Comparison of ENCODE assay signal across 1 cellular context in the genomic region with DNA sequence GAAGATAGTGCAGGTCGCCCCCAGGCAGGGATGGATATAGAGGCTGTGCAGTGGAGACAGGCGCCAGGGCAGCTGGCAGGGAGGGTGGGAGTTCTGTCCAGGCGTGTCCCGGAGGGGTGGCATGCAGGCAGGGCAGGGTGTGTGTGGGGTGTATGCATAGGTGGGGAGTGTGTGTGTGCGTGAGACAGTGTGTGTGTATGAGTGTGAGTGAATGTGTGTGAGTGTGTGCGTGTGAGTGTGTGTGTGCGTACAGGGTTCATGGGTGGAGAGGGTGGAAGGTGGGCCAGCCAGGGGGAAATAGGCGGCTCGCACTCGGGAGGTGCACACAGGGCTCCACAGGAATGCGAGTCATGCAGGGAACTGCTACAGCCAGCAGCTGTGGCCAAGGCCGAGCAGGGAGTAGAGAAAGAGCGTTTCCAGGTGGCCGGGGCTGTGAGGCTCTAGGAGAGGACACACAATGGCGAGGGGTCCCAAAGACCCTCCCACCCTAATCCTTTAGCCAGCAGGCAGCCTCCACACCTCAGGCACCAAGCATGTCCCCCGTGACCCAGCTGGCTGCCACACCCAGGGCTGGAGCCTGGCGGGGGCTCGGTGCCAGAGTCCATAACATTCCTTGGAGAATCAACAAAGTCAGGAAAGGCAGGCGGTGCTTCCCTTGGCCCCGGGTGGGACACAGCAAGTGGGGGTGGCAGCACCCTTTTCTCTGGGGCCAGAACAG.
A peak's percentile ranks its signal among the peaks of the same experiment; 100 is the strongest.
TF ChIP-seq lines count a peak whose summit lies in the region.

No MANE protein-coding gene starts in this region.

TF ChIP-seq in HepG2, 621 proteins besides CTCF, POLR2A, EP300 and RAD21 (continued from another document and continues in another):
- TF ChIP-seq, protein P1, sequence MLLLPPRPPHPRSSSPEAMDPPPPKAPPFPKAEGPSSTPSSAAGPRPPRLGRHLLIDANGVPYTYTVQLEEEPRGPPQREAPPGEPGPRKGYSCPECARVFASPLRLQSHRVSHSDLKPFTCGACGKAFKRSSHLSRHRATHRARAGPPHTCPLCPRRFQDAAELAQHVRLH (CRISPR knock-in tag; IDR thresholded peaks at IDR 0.05; ENCODE audit: borderline replicate concordance, low read depth) = no peak
- no peak for TF ChIP-seq ZSCAN12 (CRISPR knock-in tag; IDR thresholded peaks at IDR 0.05)
- TF ChIP-seq, protein P2, sequence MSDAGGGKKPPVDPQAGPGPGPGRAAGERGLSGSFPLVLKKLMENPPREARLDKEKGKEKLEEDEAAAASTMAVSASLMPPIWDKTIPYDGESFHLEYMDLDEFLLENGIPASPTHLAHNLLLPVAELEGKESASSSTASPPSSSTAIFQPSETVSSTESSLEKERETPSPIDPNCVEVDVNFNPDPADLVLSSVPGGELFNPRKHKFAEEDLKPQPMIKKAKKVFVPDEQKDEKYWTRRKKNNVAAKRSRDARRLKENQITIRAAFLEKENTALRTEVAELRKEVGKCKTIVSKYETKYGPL (CRISPR knock-in tag; IDR thresholded peaks at IDR 0.05) = no peak
- TF ChIP-seq SIN3A (IDR thresholded peaks at IDR 0.05; ENCODE audit: borderline replicate concordance, low read depth, low read length) = peak; percentile 26; the same call in 1 of the 2 replicates
- TF ChIP-seq, protein P3, sequence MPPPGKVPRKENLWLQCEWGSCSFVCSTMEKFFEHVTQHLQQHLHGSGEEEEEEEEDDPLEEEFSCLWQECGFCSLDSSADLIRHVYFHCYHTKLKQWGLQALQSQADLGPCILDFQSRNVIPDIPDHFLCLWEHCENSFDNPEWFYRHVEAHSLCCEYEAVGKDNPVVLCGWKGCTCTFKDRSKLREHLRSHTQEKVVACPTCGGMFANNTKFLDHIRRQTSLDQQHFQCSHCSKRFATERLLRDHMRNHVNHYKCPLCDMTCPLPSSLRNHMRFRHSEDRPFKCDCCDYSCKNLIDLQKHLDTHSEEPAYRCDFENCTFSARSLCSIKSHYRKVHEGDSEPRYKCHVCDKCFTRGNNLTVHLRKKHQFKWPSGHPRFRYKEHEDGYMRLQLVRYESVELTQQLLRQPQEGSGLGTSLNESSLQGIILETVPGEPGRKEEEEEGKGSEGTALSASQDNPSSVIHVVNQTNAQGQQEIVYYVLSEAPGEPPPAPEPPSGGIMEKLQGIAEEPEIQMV (CRISPR knock-in tag; IDR thresholded peaks at IDR 0.05; ENCODE audit: low read depth) = 0 out of 2 replicates have a peak, but pooled peaks have one; percentile 21
- TF ChIP-seq DNMT1 (CRISPR knock-in tag; IDR thresholded peaks at IDR 0.05) = no peak
- TF ChIP-seq ZNF615 (CRISPR knock-in tag; IDR thresholded peaks at IDR 0.05; ENCODE audit: borderline replicate concordance) = no peak
- TF ChIP-seq ZKSCAN5 (CRISPR knock-in tag; IDR thresholded peaks at IDR 0.05) = no peak
- TF ChIP-seq, protein P4, sequence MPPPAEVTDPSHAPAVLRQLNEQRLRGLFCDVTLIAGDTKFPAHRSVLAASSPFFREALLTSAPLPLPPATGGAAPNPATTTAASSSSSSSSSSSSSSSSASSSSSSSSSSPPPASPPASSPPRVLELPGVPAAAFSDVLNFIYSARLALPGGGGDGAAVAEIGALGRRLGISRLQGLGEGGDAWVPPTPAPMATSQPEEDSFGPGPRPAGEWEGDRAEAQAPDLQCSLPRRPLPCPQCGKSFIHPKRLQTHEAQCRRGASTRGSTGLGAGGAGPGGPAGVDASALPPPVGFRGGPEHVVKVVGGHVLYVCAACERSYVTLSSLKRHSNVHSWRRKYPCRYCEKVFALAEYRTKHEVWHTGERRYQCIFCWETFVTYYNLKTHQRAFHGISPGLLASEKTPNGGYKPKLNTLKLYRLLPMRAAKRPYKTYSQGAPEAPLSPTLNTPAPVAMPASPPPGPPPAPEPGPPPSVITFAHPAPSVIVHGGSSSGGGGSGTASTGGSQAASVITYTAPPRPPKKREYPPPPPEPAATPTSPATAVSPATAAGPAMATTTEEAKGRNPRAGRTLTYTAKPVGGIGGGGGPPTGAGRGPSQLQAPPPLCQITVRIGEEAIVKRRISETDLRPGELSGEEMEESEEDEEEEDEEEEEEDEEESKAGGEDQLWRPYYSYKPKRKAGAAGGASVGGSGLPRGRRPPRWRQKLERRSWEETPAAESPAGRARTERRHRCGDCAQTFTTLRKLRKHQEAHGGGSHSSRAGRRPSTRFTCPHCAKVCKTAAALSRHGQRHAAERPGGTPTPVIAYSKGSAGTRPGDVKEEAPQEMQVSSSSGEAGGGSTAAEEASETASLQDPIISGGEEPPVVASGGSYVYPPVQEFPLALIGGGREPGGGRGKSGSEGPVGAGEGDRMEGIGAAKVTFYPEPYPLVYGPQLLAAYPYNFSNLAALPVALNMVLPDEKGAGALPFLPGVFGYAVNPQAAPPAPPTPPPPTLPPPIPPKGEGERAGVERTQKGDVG (CRISPR knock-in tag; IDR thresholded peaks at IDR 0.05; ENCODE audit: borderline replicate concordance) = 0 out of 2 replicates have a peak, but pooled peaks have one; percentile 11
- TF ChIP-seq, protein P5, sequence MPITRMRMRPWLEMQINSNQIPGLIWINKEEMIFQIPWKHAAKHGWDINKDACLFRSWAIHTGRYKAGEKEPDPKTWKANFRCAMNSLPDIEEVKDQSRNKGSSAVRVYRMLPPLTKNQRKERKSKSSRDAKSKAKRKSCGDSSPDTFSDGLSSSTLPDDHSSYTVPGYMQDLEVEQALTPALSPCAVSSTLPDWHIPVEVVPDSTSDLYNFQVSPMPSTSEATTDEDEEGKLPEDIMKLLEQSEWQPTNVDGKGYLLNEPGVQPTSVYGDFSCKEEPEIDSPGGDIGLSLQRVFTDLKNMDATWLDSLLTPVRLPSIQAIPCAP (CRISPR knock-in tag; IDR thresholded peaks at IDR 0.05; ENCODE audit: low read depth) = no peak
- no peak for TF ChIP-seq RFXANK (CRISPR knock-in tag; IDR thresholded peaks at IDR 0.05)
- no peak for TF ChIP-seq ZNF562 (CRISPR knock-in tag; IDR thresholded peaks at IDR 0.05; ENCODE audit: borderline replicate concordance)
- TF ChIP-seq GFI1 (CRISPR knock-in tag; IDR thresholded peaks at IDR 0.05; ENCODE audit: borderline replicate concordance) = peak; percentile 47; the same call in 1 of the 2 replicates
- peak; percentile 27; the same call in 1 of the 2 replicates for TF ChIP-seq PITX1 (CRISPR knock-in tag; IDR thresholded peaks at IDR 0.05)
- TF ChIP-seq MYNN (CRISPR knock-in tag; IDR thresholded peaks at IDR 0.05; ENCODE audit: low read depth) = no peak
- TF ChIP-seq, protein P6, sequence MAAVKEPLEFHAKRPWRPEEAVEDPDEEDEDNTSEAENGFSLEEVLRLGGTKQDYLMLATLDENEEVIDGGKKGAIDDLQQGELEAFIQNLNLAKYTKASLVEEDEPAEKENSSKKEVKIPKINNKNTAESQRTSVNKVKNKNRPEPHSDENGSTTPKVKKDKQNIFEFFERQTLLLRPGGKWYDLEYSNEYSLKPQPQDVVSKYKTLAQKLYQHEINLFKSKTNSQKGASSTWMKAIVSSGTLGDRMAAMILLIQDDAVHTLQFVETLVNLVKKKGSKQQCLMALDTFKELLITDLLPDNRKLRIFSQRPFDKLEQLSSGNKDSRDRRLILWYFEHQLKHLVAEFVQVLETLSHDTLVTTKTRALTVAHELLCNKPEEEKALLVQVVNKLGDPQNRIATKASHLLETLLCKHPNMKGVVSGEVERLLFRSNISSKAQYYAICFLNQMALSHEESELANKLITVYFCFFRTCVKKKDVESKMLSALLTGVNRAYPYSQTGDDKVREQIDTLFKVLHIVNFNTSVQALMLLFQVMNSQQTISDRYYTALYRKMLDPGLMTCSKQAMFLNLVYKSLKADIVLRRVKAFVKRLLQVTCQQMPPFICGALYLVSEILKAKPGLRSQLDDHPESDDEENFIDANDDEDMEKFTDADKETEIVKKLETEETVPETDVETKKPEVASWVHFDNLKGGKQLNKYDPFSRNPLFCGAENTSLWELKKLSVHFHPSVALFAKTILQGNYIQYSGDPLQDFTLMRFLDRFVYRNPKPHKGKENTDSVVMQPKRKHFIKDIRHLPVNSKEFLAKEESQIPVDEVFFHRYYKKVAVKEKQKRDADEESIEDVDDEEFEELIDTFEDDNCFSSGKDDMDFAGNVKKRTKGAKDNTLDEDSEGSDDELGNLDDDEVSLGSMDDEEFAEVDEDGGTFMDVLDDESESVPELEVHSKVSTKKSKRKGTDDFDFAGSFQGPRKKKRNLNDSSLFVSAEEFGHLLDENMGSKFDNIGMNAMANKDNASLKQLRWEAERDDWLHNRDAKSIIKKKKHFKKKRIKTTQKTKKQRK (IDR thresholded peaks at IDR 0.05; ENCODE audit: low read length) = no peak
- no peak for TF ChIP-seq ZSCAN29 (CRISPR knock-in tag; conservative IDR thresholded peaks at IDR 0.05)
- no peak for TF ChIP-seq ZBTB8A (CRISPR knock-in tag; IDR thresholded peaks at IDR 0.05; ENCODE audit: borderline replicate concordance, low read depth)
- TF ChIP-seq, protein P7, sequence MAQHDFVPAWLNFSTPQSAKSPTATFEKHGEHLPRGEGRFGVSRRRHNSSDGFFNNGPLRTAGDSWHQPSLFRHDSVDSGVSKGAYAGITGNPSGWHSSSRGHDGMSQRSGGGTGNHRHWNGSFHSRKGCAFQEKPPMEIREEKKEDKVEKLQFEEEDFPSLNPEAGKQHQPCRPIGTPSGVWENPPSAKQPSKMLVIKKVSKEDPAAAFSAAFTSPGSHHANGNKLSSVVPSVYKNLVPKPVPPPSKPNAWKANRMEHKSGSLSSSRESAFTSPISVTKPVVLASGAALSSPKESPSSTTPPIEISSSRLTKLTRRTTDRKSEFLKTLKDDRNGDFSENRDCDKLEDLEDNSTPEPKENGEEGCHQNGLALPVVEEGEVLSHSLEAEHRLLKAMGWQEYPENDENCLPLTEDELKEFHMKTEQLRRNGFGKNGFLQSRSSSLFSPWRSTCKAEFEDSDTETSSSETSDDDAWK (CRISPR knock-in tag; IDR thresholded peaks at IDR 0.05) = no peak
- TF ChIP-seq, protein P8, sequence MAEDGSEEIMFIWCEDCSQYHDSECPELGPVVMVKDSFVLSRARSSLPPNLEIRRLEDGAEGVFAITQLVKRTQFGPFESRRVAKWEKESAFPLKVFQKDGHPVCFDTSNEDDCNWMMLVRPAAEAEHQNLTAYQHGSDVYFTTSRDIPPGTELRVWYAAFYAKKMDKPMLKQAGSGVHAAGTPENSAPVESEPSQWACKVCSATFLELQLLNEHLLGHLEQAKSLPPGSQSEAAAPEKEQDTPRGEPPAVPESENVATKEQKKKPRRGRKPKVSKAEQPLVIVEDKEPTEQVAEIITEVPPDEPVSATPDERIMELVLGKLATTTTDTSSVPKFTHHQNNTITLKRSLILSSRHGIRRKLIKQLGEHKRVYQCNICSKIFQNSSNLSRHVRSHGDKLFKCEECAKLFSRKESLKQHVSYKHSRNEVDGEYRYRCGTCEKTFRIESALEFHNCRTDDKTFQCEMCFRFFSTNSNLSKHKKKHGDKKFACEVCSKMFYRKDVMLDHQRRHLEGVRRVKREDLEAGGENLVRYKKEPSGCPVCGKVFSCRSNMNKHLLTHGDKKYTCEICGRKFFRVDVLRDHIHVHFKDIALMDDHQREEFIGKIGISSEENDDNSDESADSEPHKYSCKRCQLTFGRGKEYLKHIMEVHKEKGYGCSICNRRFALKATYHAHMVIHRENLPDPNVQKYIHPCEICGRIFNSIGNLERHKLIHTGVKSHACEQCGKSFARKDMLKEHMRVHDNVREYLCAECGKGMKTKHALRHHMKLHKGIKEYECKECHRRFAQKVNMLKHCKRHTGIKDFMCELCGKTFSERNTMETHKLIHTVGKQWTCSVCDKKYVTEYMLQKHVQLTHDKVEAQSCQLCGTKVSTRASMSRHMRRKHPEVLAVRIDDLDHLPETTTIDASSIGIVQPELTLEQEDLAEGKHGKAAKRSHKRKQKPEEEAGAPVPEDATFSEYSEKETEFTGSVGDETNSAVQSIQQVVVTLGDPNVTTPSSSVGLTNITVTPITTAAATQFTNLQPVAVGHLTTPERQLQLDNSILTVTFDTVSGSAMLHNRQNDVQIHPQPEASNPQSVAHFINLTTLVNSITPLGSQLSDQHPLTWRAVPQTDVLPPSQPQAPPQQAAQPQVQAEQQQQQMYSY (CRISPR knock-in tag; IDR thresholded peaks at IDR 0.05) = no peak
- TF ChIP-seq, protein P9, sequence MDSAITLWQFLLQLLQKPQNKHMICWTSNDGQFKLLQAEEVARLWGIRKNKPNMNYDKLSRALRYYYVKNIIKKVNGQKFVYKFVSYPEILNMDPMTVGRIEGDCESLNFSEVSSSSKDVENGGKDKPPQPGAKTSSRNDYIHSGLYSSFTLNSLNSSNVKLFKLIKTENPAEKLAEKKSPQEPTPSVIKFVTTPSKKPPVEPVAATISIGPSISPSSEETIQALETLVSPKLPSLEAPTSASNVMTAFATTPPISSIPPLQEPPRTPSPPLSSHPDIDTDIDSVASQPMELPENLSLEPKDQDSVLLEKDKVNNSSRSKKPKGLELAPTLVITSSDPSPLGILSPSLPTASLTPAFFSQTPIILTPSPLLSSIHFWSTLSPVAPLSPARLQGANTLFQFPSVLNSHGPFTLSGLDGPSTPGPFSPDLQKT (CRISPR knock-in tag; IDR thresholded peaks at IDR 0.05; ENCODE audit: borderline replicate concordance) = no peak
- TF ChIP-seq, protein P10, sequence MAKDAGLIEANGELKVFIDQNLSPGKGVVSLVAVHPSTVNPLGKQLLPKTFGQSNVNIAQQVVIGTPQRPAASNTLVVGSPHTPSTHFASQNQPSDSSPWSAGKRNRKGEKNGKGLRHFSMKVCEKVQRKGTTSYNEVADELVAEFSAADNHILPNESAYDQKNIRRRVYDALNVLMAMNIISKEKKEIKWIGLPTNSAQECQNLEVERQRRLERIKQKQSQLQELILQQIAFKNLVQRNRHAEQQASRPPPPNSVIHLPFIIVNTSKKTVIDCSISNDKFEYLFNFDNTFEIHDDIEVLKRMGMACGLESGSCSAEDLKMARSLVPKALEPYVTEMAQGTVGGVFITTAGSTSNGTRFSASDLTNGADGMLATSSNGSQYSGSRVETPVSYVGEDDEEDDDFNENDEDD (CRISPR knock-in tag; IDR thresholded peaks at IDR 0.05; ENCODE audit: borderline replicate concordance) = no peak; the same call in 1 of the 2 replicates
- 0 out of 2 replicates have a peak, but pooled peaks have one; percentile 31 for TF ChIP-seq ZNF709 (CRISPR knock-in tag; IDR thresholded peaks at IDR 0.05)
- TF ChIP-seq, protein P11, sequence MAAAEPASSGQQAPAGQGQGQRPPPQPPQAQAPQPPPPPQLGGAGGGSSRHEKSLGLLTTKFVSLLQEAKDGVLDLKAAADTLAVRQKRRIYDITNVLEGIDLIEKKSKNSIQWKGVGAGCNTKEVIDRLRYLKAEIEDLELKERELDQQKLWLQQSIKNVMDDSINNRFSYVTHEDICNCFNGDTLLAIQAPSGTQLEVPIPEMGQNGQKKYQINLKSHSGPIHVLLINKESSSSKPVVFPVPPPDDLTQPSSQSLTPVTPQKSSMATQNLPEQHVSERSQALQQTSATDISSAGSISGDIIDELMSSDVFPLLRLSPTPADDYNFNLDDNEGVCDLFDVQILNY (CRISPR knock-in tag; conservative IDR thresholded peaks at IDR 0.05) = no peak
- no peak; the same call in 1 of the 2 replicates for TF ChIP-seq ZNF724P (CRISPR knock-in tag; IDR thresholded peaks at IDR 0.05; ENCODE audit: borderline replicate concordance)
- no peak for TF ChIP-seq YEATS2 (CRISPR knock-in tag; IDR thresholded peaks at IDR 0.05; ENCODE audit: borderline replicate concordance)
- 0 out of 2 replicates have a peak, but pooled peaks have one; percentile 44 for TF ChIP-seq ZNF350 (CRISPR knock-in tag; IDR thresholded peaks at IDR 0.05; ENCODE audit: borderline replicate concordance, low read depth)
- TF ChIP-seq, protein P12, sequence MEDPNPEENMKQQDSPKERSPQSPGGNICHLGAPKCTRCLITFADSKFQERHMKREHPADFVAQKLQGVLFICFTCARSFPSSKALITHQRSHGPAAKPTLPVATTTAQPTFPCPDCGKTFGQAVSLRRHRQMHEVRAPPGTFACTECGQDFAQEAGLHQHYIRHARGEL (CRISPR knock-in tag; IDR thresholded peaks at IDR 0.05) = no peak
- peak; percentile 55; the same call in 1 of the 2 replicates for TF ChIP-seq BHLHE40 (IDR thresholded peaks at IDR 0.05; ENCODE audit: low read length)
- TF ChIP-seq ZNF496 (CRISPR knock-in tag; IDR thresholded peaks at IDR 0.05; ENCODE audit: insufficient replicate concordance) = no peak
- TF ChIP-seq, protein P13, sequence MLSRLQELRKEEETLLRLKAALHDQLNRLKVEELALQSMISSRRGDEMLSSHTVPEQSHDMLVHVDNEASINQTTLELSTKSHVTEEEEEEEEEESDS (CRISPR knock-in tag; IDR thresholded peaks at IDR 0.05; ENCODE audit: borderline replicate concordance) = no peak
- peak; percentile 43 for TF ChIP-seq NCOA2 (CRISPR knock-in tag; IDR thresholded peaks at IDR 0.05)
